ENCODE assay signal across 1 cellular context in genomic region chr3:46976326-46977190, GRCh38.
TF ChIP-seq lines count a peak whose summit lies in the region.

Gene CCDC12 (minus strand): TSS chr3:46976745. CDS start chr3:46976732, 13 bp downstream.

TF ChIP-seq in HCT116, 20 proteins besides CTCF, POLR2A, EP300 and RAD21 (continued from another document):
- TF ChIP-seq ZBTB33 (IDR thresholded peaks at IDR 0.05; ENCODE audit: extremely low read depth, insufficient replicate concordance, low read length): peak; percentile 59
- no peak for TF ChIP-seq EGR1 (IDR thresholded peaks at IDR 0.05; ENCODE audit: low read depth)
- no peak for TF ChIP-seq EZH2phosphoT487 (IDR thresholded peaks at IDR 0.05; ENCODE audit: borderline replicate concordance)
- peak; percentile 93 for TF ChIP-seq YY1 (IDR thresholded peaks at IDR 0.05; ENCODE audit: extremely low read depth, insufficient replicate concordance, low read depth, low read length)
